26 cellular contexts compared by ENCODE assay signal in the genomic region with DNA sequence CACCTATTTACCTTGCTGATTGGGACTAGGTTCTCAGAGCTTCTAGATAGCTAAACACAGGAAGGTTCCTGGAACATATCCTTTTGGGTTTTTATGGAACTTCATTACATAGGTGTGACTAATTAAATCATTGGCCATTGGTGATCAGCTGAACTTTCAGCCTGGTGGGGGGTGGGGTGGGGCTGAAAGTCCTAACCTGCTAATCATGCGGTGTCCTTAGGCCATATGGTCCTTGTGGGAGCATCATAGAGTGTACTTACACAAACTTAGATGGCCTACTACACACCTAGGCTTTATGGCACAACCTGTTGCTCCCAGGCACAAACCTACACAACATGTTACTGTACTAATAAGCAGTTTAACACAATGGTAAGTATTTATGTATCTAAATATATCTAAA. TPM values are rescaled to one million over a fixed set of nuclear protein-coding genes. Genes with fewer than 3 reads are reported as not detected.
"Had no signal": no experiment of that assay in that cellular context is flagged by ENCODE, and none has a peak within 500 bp of the region (broad histone marks: within the 10 kb centered on the region; RNA-seq: fewer than 3 reads in every experiment).

No MANE protein-coding gene starts in this region.

- H3K36me3 ChIP-seq: colonic mucosa had no signal

- DNase-seq: colonic mucosa; effector CD4-positive, alpha-beta T cell; endodermal cell; foreskin melanocyte; head of caudate nucleus; mammary epithelial cell; naive thymus-derived CD8-positive, alpha-beta T cell; psoas muscle; retina; sigmoid colon; stimulated activated CD4-positive, alpha-beta T cell treated with anti-CD3 and anti-CD28 coated beads, Interleukin-12 subunit alpha, Interleukin-12 subunit beta, amount 100 ng/mL, for 4 hours; stimulated activated naive CD4-positive, alpha-beta T cell treated with Interleukin-2 at 50 U/mL for 16 hours; tibial artery; upper lobe of right lung had no signal

- H3K4me1 ChIP-seq: colonic mucosa, psoas muscle, sigmoid colon, suprapubic skin, tibial artery, upper lobe of right lung had no signal

- H3K4me3 ChIP-seq: colonic mucosa, hepatocyte, psoas muscle, sigmoid colon, skin epidermis, suprapubic skin, tibial artery, upper lobe of right lung, vagina had no signal

- H3K9me3 ChIP-seq: colonic mucosa, neutrophil, psoas muscle, sigmoid colon, suprapubic skin, tibial artery, upper lobe of right lung, vagina had no signal

- H3K4me3 Mint-ChIP-seq: endodermal cell; naive thymus-derived CD8-positive, alpha-beta T cell had no signal

- H3K27me3 ChIP-seq: colonic mucosa, hepatocyte, neutrophil, sigmoid colon, suprapubic skin, tibial artery, upper lobe of right lung, vagina had no signal

- ATAC-seq: naive thymus-derived CD8-positive, alpha-beta T cell; psoas muscle; upper lobe of right lung had no signal

- H3K27ac Mint-ChIP-seq: endodermal cell had no signal

- H3K4me2 ChIP-seq: hepatocyte had no signal

- H3K27me3 Mint-ChIP-seq: naive thymus-derived CD8-positive, alpha-beta T cell had no signal

- H3K9me3 Mint-ChIP-seq: endodermal cell; naive thymus-derived CD8-positive, alpha-beta T cell had no signal

- H3K27ac ChIP-seq: colonic mucosa, hepatocyte, neutrophil, psoas muscle, sigmoid colon, skin epidermis, suprapubic skin, tibial artery, upper lobe of right lung, vagina had no signal

- H2AFZ ChIP-seq: hepatocyte had no signal

RNA-seq across cellular contexts. Expression of a gene that starts 19.0 kb away (rescaled TPM):
- total RNA-seq: colonic mucosa, dermis microvascular lymphatic vessel endothelial cell, endodermal cell, hepatocyte, kidney epithelial cell, liver, mammary epithelial cell, mesenteric fat pad, mononuclear cell, osteoblast, psoas muscle, sigmoid colon, suprapubic skin, upper lobe of right lung, vagina had no signal
- polyA plus RNA-seq: mammary epithelial cell, neural cell had no signal
